In genomic region chr17:82592751-82593589, GRCh38 we compare ENCODE assay signal across 8 cellular contexts. TPM values are rescaled to one million over a fixed set of nuclear protein-coding genes. Genes with fewer than 3 reads are reported as not detected.
DNase-seq lines count a peak whose midpoint lies in the region; ATAC-seq and TF ChIP-seq lines count a peak whose summit lies in the region.

No MANE protein-coding gene starts in this region.

- ATAC-seq in left colon (peak; percentile 58), HG02970 (IDR thresholded peaks at IDR 0.05; ENCODE audit: low FRiP score, unreplicated experiment) (no peak), GM19467 (IDR thresholded peaks at IDR 0.05; ENCODE audit: unreplicated experiment) (no peak)

- no peak for TF ChIP-seq CTCF in choroid plexus epithelial cell (conservative IDR thresholded peaks at IDR 0.05; ENCODE audit: low read depth, low read length)

- DNase-seq in GF-D8 (lab: John Stamatoyannopoulos, UW) (peak; percentile 85), NCI-H2196 treated with DMSO at 0.1 percent for 48 hours (lab: John Stamatoyannopoulos, UW; ENCODE audit: unreplicated experiment) (peak; percentile 85), choroid plexus epithelial cell (ENCODE audit: low read depth) (peak; percentile 81), left colon (peak; percentile 63 to 83)
- peak; percentile 52 for DNase-seq in activated CD4-positive, CD25-positive, alpha-beta regulatory T cell treated with anti-CD3 and anti-CD28 coated beads, Interleukin-2, amount 50 U/mL, for 72 hours
- DNase-seq in stimulated activated CD4-positive, alpha-beta T cell treated with anti-CD3 and anti-CD28 coated beads, Interleukin-15, amount 100 ng/mL, for 48 hours (ENCODE audit: low read depth in 2 of 2), result peak; percentile 25 to 40

- intact Hi-C loops in left colon (cut with DNase I, micrococcal nuclease), result no loop called here

- peak overlapping the region; percentile 62 for H3K4me3 ChIP-seq in choroid plexus epithelial cell (ENCODE audit: low read depth, low read length)

RNA-seq across cellular contexts. Expression of gene WDR45B, which starts 55.3 kb away (rescaled TPM):
- total RNA-seq in left colon, result 10 to 100 TPM; 67.1 to 77.9 TPM

Comparison
In these comparisons a context has a peak if more than half of its experiments do, and no peak if none do; other contexts are left out.
1. DNase-seq: peak in every context shown above with its lines; median percentile 85 in GF-D8; 85 in NCI-H2196 treated with DMSO at 0.1 percent for 48 hours; 81 in choroid plexus epithelial cell; 73 in left colon; 52 in activated CD4-positive, CD25-positive, alpha-beta regulatory T cell treated with anti-CD3 and anti-CD28 coated beads, Interleukin-2, amount 50 U/mL, for 72 hours; 32 in stimulated activated CD4-positive, alpha-beta T cell treated with anti-CD3 and anti-CD28 coated beads, Interleukin-15, amount 100 ng/mL, for 48 hours.